Comparison of ENCODE assay signal across 1 cellular context in the genomic region with DNA sequence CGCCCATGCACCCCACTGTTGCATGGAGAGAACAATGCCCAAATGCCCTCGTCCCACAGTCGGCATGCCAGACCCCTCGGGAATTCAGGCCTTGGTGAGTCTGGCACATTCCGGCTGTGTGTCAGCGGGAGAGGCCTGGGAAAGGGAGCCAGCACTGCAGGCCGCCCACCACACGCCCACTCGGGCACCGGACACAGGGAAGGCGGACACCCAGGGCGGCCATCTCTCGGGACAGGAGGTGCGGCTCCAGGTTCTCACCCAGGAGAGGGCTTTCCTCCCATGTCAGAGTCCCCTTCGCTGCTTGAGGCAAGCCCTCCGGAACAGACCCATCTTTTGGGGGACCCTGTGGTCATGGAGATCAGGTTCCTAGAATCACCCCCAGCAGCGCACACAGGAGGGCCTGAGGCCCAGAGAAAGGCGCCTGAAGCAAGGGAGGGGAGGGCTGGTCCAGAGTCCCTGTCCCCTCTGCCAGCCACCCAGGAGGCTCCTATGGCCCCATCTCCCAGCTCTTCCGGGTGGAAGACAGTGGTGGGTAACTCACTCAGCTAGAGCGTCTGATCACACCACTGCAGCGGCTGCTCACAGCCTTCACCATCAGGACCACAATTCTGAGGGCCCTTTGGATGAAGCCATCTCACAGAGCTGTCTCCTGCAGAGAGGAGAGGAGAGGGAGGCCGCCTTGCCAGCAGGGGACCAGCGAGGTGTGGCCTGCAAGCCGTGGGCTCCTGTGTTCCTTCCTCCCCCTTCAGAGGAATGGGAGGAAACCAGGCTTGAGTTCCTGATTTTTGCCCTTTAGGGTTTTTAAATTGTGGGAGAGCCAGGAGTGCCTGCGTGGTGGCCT.
A peak's percentile ranks its signal among the peaks of the same experiment; 100 is the strongest.
TF ChIP-seq lines count a peak whose summit lies in the region.

No MANE protein-coding gene starts in this region.

TF ChIP-seq in HEK293, 187 proteins besides CTCF, POLR2A, EP300 and RAD21 (continued from another document):
- TF ChIP-seq, protein P1, sequence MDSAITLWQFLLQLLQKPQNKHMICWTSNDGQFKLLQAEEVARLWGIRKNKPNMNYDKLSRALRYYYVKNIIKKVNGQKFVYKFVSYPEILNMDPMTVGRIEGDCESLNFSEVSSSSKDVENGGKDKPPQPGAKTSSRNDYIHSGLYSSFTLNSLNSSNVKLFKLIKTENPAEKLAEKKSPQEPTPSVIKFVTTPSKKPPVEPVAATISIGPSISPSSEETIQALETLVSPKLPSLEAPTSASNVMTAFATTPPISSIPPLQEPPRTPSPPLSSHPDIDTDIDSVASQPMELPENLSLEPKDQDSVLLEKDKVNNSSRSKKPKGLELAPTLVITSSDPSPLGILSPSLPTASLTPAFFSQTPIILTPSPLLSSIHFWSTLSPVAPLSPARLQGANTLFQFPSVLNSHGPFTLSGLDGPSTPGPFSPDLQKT (IDR thresholded peaks at IDR 0.05; ENCODE audit: borderline replicate concordance, low read depth, low read length): no peak
- TF ChIP-seq, protein P2, sequence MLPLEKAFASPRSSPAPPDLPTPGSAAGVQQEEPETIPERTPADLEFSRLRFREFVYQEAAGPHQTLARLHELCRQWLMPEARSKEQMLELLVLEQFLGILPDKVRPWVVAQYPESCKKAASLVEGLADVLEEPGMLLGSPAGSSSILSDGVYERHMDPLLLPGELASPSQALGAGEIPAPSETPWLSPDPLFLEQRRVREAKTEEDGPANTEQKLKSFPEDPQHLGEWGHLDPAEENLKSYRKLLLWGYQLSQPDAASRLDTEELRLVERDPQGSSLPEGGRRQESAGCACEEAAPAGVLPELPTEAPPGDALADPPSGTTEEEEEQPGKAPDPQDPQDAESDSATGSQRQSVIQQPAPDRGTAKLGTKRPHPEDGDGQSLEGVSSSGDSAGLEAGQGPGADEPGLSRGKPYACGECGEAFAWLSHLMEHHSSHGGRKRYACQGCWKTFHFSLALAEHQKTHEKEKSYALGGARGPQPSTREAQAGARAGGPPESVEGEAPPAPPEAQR (tag by site-specific recombination; IDR thresholded peaks at IDR 0.05): no peak
- TF ChIP-seq, protein P3, sequence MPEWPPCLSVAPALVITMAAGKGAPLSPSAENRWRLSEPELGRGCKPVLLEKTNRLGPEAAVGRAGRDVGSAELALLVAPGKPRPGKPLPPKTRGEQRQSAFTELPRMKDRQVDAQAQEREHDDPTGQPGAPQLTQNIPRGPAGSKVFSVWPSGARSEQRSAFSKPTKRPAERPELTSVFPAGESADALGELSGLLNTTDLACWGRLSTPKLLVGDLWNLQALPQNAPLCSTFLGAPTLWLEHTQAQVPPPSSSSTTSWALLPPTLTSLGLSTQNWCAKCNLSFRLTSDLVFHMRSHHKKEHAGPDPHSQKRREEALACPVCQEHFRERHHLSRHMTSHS (tag by site-specific recombination; IDR thresholded peaks at IDR 0.05): no peak
- no peak for TF ChIP-seq ZNF423 (tag by site-specific recombination; IDR thresholded peaks at IDR 0.05)
- no peak for TF ChIP-seq ZNF146 (tag by site-specific recombination; IDR thresholded peaks at IDR 0.05)
- TF ChIP-seq ZIC2 (tag by site-specific recombination; IDR thresholded peaks at IDR 0.05): peak; percentile 78
- no peak for TF ChIP-seq ZNF311 (tag by site-specific recombination; IDR thresholded peaks at IDR 0.05; ENCODE audit: borderline replicate concordance)
- no peak for TF ChIP-seq ZNF211 (tag by site-specific recombination; IDR thresholded peaks at IDR 0.05; ENCODE audit: low read depth)
